10 cellular contexts compared by ENCODE assay signal in the genomic region with DNA sequence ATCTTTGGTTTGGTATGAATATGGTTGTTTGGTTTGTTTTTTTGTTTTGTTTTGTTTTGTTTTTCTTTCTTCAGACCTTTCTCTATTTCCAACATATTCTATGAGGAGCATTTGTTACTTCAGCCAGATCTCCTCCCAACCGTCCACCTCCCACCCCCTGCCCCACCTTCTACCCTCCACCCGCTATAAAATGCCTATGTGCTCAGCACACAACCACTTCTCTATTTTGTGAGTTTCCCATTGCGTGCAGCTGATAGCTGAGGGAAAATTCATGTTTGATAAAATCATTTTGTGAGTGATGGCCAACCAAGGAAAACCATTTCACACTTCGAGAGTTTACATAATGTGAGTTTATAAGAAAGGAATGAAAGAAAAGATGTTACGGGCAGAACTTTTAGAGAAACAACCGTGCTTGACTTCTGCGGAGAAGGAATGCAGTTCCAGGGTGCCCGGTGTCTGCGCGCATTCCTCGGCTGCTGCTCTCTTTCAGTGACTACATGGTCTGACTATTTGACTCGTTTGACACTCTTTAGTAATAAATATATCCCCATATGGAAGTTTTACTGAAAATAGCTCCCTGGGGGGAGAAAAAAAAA.
DNase-seq lines count a peak whose midpoint lies in the region; TF ChIP-seq lines count a peak whose summit lies in the region.
"Had no signal": no experiment of that assay in that cellular context is flagged by ENCODE, and none has a peak within 500 bp of the region (broad histone marks: within the 10 kb centered on the region; RNA-seq: fewer than 3 reads in every experiment).

No MANE protein-coding gene starts in this region.

- H3K4me3 ChIP-seq in smooth muscle cell (peak overlapping the region; percentile 35), testis (no peak overlapping the region)

- TF ChIP-seq POLR2A in testis (IDR thresholded peaks at IDR 0.05): no peak

- peak overlapping the region; percentile 84 for H3K9ac ChIP-seq in smooth muscle cell (ENCODE audit: low read depth)

- under 1% methylated on average over 12 of the region's 12 CpGs for WGBS in smooth muscle cell (ENCODE audit: low lambda C conversion rate)
- WGBS in testis, 2 donors: 48% methylated on average over 12 of the region's 12 CpGs

- intact Hi-C loops in testis (cut with DNase I; ENCODE audit: low total_unique reads): no loop called here

- no peak for TF ChIP-seq CTCF in smooth muscle cell (IDR thresholded peaks at IDR 0.05; ENCODE audit: borderline replicate concordance, insufficient read depth, poor library complexity, severe bottlenecking)
- TF ChIP-seq CTCF in GM20000 (IDR thresholded peaks at IDR 0.05; ENCODE audit: extremely low read depth, missing control alignments): no peak
- TF ChIP-seq CTCF in testis (IDR thresholded peaks at IDR 0.05): no peak

- H3K27ac ChIP-seq in smooth muscle cell (ENCODE audit: low read depth) (peak overlapping the region; percentile 99), testis (no peak overlapping the region)

- H3K4me1 ChIP-seq in smooth muscle cell (ENCODE audit: low read depth) (peaks cover 9% of the 10 kb centered on the region), testis (peaks cover 7% of the 10 kb centered on the region)

- in situ Hi-C loops in G401 (cut with HindIII; ENCODE audit: low sequenced_read_pairs): no loop called here

- peak overlapping the region; percentile 82 for H3K4me2 ChIP-seq in smooth muscle cell

- H2AFZ ChIP-seq in smooth muscle cell (ENCODE audit: low read depth): peak overlapping the region; percentile 47

- H3K9me3 ChIP-seq in smooth muscle cell (replicated peaks; ENCODE audit: low read depth) (no peaks in the 10 kb centered on the region), testis (no peaks in the 10 kb centered on the region)

- no peaks in the 10 kb centered on the region for H3K36me3 ChIP-seq in smooth muscle cell (ENCODE audit: low read depth)
- H3K36me3 ChIP-seq in testis (ENCODE audit: low read depth, missing control alignments): no peaks in the 10 kb centered on the region

- H4K20me1 ChIP-seq in smooth muscle cell (ENCODE audit: low read depth): no peaks in the 10 kb centered on the region

- DNase-seq in HS-27A (ENCODE audit: low read depth) (peak; percentile 91), amniotic stem cell (lab: John Stamatoyannopoulos, UW) (peak; percentile 83), iPS-NIHi11 (ENCODE audit: low spot score) (peak; percentile 37), smooth muscle cell (lab: John Stamatoyannopoulos, UW; ENCODE audit: unreplicated experiment) (no peak), GM20000 (ENCODE audit: low spot score) (no peak), testis (no peak), G401 (ENCODE audit: low spot score) (no peak)
- no peak for DNase-seq in stimulated activated CD4-positive, alpha-beta T cell treated with anti-CD3 and anti-CD28 coated beads, Interleukin-4, amount 100 ng/mL, for 1 hour
- DNase-seq: H7, NCI-H1105 treated with DMSO at 0.1 percent for 48 hours had no signal

- H3K79me2 ChIP-seq in smooth muscle cell (ENCODE audit: low read depth): no peaks in the 10 kb centered on the region

- H3K27me3 ChIP-seq in smooth muscle cell (ENCODE audit: low read depth) (no peaks in the 10 kb centered on the region), testis (no peaks in the 10 kb centered on the region)

- H3F3A ChIP-seq in smooth muscle cell (ENCODE audit: low read depth): no peaks in the 10 kb centered on the region

Comparison
In these comparisons a context has a peak if more than half of its experiments do, and no peak if none do; other contexts are left out.
1. DNase-seq: peak in HS-27A (single experiment), amniotic stem cell (single experiment) and iPS-NIHi11 (single experiment); none in smooth muscle cell (single experiment), GM20000 (single experiment), testis (single experiment), G401 (single experiment) and stimulated activated CD4-positive, alpha-beta T cell treated with anti-CD3 and anti-CD28 coated beads, Interleukin-4, amount 100 ng/mL, for 1 hour (single experiment).